ENCODE assay signal across 14 cellular contexts in genomic region chr17:31512796-31513195, GRCh38.
A peak's percentile ranks its signal among the peaks of the same experiment; 100 is the strongest.
DNase-seq lines count a peak whose midpoint lies in the region; ATAC-seq and TF ChIP-seq lines count a peak whose summit lies in the region.
"Had no signal": no experiment of that assay in that cellular context is flagged by ENCODE, and none has a peak within 500 bp of the region (broad histone marks: within the 10 kb centered on the region; RNA-seq: fewer than 3 reads in every experiment).

No MANE protein-coding gene starts in this region.

- H3K4me3 ChIP-seq in CD4-positive, CD25-positive, alpha-beta regulatory T cell (ENCODE audit: low read depth, low read length): no peak overlapping the region
- no peak overlapping the region for H3K4me3 ChIP-seq in Caco-2 (ENCODE audit: low read depth, low read length)
- no peak overlapping the region for H3K4me3 ChIP-seq in spleen

- no peaks in the 10 kb centered on the region for H3K27me3 ChIP-seq in CD4-positive, CD25-positive, alpha-beta regulatory T cell (ENCODE audit: control insufficient read depth, insufficient read depth, low read length)
- H3K27me3 ChIP-seq in Caco-2 (replicated peaks; ENCODE audit: control insufficient read depth, insufficient read depth, low read length): no peaks in the 10 kb centered on the region
- H3K27me3 ChIP-seq in spleen (replicated peaks in 1 of 7): no peaks in the 10 kb centered on the region

- intact Hi-C loops in Caco-2 (cut with micrococcal nuclease; ENCODE audit: unreplicated experiment) (no loop called here), spleen (cut with DNase I; ENCODE audit: low total_unique reads) (no loop called here)

- H3K36me3 ChIP-seq in CD4-positive, CD25-positive, alpha-beta regulatory T cell (ENCODE audit: control insufficient read depth, insufficient read depth, low read length): peaks cover 4% of the 10 kb centered on the region
- H3K36me3 ChIP-seq in Caco-2 (ENCODE audit: control insufficient read depth, insufficient read depth, low read length): peaks cover 6% of the 10 kb centered on the region
- H3K36me3 ChIP-seq in spleen: peaks cover 0 to 7% (median 0%) of the 10 kb centered on the region in 6 donors

- peaks cover 50% of the 10 kb centered on the region for H3K4me1 ChIP-seq in CD4-positive, CD25-positive, alpha-beta regulatory T cell (ENCODE audit: control insufficient read depth, insufficient read depth, low read length, poor library complexity, severe bottlenecking)
- peaks cover 36% of the 10 kb centered on the region for H3K4me1 ChIP-seq in Caco-2
- H3K4me1 ChIP-seq in spleen: peaks cover 28 to 69% (median 39%) of the 10 kb centered on the region in 6 donors

- H3K27ac ChIP-seq in CD4-positive, CD25-positive, alpha-beta regulatory T cell (ENCODE audit: insufficient read depth, low read length, poor library complexity, severe bottlenecking): peak overlapping the region; percentile 48
- H3K27ac ChIP-seq in spleen: peak overlapping the region in 1 of 8 donors; percentile 95

- no peaks in the 10 kb centered on the region for H3K27me3 Mint-ChIP-seq in CD4-positive, CD25-positive, alpha-beta regulatory T cell
- H3K27me3 Mint-ChIP-seq in Caco-2 (ENCODE audit: insufficient read depth, unreplicated experiment) (no peaks in the 10 kb centered on the region), glutamatergic neuron (ENCODE audit: unreplicated experiment) (peaks cover 4% of the 10 kb centered on the region), HFFc6 (ENCODE audit: insufficient read depth) (peaks cover 19% of the 10 kb centered on the region)
- H3K27me3 Mint-ChIP-seq: B cell had no signal

- peak overlapping the region in 1 of 3 donors; percentile 47 for H3K27ac Mint-ChIP-seq in CD4-positive, CD25-positive, alpha-beta regulatory T cell
- H3K27ac Mint-ChIP-seq in Caco-2 (ENCODE audit: unreplicated experiment): peak overlapping the region; percentile 59
- no peak overlapping the region for H3K27ac Mint-ChIP-seq in glutamatergic neuron (ENCODE audit: unreplicated experiment)
- H3K27ac Mint-ChIP-seq in HFFc6: no peak overlapping the region

- DNase-seq in CD4-positive, CD25-positive, alpha-beta regulatory T cell: no peak
- DNase-seq in Caco-2 (no peak), glutamatergic neuron (peak; percentile 10), spleen (peak; percentile 56), HFFc6 (no peak), mesenteric fat pad (ENCODE audit: low spot score) (no peak), cerebellum (ENCODE audit: low spot score) (no peak)
- DNase-seq: DMS153, KBM-7, NCI-H1048, NCI-H146, NCI-H345, PC-3 had no signal

- TF ChIP-seq CTCF in Caco-2 (IDR thresholded peaks at IDR 0.05; ENCODE audit: insufficient read depth in 1 of 2, low read depth in 1 of 2, low read length in 1 of 2, severe bottlenecking in 1 of 2, unreplicated experiment in 1 of 2) (no peak), glutamatergic neuron (IDR thresholded peaks at IDR 0.05; ENCODE audit: partially characterized antibody, unreplicated experiment) (no peak), spleen (IDR thresholded peaks at IDR 0.05 in 8 of 11, conservative IDR thresholded peaks at IDR 0.05 in 3 of 11) (no peak), HFFc6 (IDR thresholded peaks at IDR 0.05) (no peak)

- WGBS in spleen, 5 donors: 94 to 98% (median 95%) methylated on average over 7 to 12 of the region's 12 CpGs

- H3K4me3 Mint-ChIP-seq in CD4-positive, CD25-positive, alpha-beta regulatory T cell: peak overlapping the region in 2 of 4 donors; percentile 19 to 64
- no peak overlapping the region for H3K4me3 Mint-ChIP-seq in Caco-2 (ENCODE audit: unreplicated experiment)
- H3K4me3 Mint-ChIP-seq in glutamatergic neuron (ENCODE audit: unreplicated experiment): no peak overlapping the region
- no peak overlapping the region for H3K4me3 Mint-ChIP-seq in HFFc6
- H3K4me3 Mint-ChIP-seq: B cell had no signal

- peaks cover 2% of the 10 kb centered on the region for H3K36me3 Mint-ChIP-seq in CD4-positive, CD25-positive, alpha-beta regulatory T cell
- H3K36me3 Mint-ChIP-seq in Caco-2 (ENCODE audit: insufficient read depth, unreplicated experiment) (peaks cover 46% of the 10 kb centered on the region), glutamatergic neuron (ENCODE audit: unreplicated experiment) (no peaks in the 10 kb centered on the region), HFFc6 (ENCODE audit: low read depth) (no peaks in the 10 kb centered on the region)

- CTCF ChIA-PET in Caco-2 (lab: Charles Lee): interaction anchor here (0.8 to 1.7 kb wide), 2 partner anchors 14 to 76 kb away, joined by 3 to 4 read pairs; no protein-coding TSS in a partner anchor

- H3K4me1 Mint-ChIP-seq in CD4-positive, CD25-positive, alpha-beta regulatory T cell: peaks cover 0 to 73% (median 36%) of the 10 kb centered on the region in 4 donors
- H3K4me1 Mint-ChIP-seq in Caco-2 (ENCODE audit: low read depth, unreplicated experiment) (peaks cover 12% of the 10 kb centered on the region), glutamatergic neuron (ENCODE audit: low read depth, unreplicated experiment) (peaks cover 33% of the 10 kb centered on the region), HFFc6 (ENCODE audit: low read depth) (peaks cover 16% of the 10 kb centered on the region)

- TF ChIP-seq POLR2A in spleen (IDR thresholded peaks at IDR 0.05): no peak

- POLR2A ChIA-PET in Caco-2 (lab: Charles Lee): no interaction called here

- no peaks in the 10 kb centered on the region for H3K9me3 Mint-ChIP-seq in CD4-positive, CD25-positive, alpha-beta regulatory T cell
- H3K9me3 Mint-ChIP-seq in Caco-2 (ENCODE audit: unreplicated experiment) (no peaks in the 10 kb centered on the region), glutamatergic neuron (ENCODE audit: unreplicated experiment) (peaks cover 14% of the 10 kb centered on the region), HFFc6 (no peaks in the 10 kb centered on the region)

- ATAC-seq in CD4-positive, CD25-positive, alpha-beta regulatory T cell (ENCODE audit: low read depth in 2 of 2): no peak
- ATAC-seq: PC-3 had no signal

- no TSS peak for BruUV-seq in Caco-2 (replicated peaks; lab: Mats Ljungman, UMichigan)

- no peaks in the 10 kb centered on the region for H3K9me3 ChIP-seq in CD4-positive, CD25-positive, alpha-beta regulatory T cell (ENCODE audit: control insufficient read depth in 2 of 2, low read length in 2 of 2)
- no peaks in the 10 kb centered on the region for H3K9me3 ChIP-seq in Caco-2
- H3K9me3 ChIP-seq in spleen: no peaks in the 10 kb centered on the region

Comparison
In these comparisons a context has a peak if more than half of its experiments do, and no peak if none do; other contexts are left out.
1. DNase-seq: peak in glutamatergic neuron (single experiment) and spleen (single experiment); none in CD4-positive, CD25-positive, alpha-beta regulatory T cell (0 of 3), Caco-2 (0 of 2), HFFc6 (single experiment), mesenteric fat pad (single experiment) and cerebellum (single experiment).